In the genomic region with DNA sequence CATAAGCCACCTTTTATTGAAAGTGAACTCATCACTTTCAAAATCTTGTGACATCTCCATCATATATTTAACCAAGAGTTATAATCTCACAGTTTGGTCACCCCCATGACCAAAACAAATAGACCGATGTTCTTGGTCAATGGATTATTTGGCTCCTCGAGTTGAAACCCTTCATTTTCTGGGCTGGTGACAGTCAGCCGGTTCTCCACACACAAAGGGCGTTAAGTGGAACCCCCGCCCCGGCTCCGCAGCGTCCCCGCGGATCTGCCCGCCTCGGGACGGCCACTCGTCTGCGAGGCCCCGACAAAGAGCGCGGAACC, we compare ENCODE assay signal across 8 cellular contexts. TPM values are rescaled to one million over a fixed set of nuclear protein-coding genes. Genes with fewer than 3 reads are reported as not detected.
DNase-seq lines count a peak whose midpoint lies in the region; ATAC-seq and TF ChIP-seq lines count a peak whose summit lies in the region.

No MANE protein-coding gene starts in this region.

- H3K9ac ChIP-seq in KMS-11 = peak overlapping the region; percentile 87

- no peaks in the 10 kb centered on the region for H3K36me3 Mint-ChIP-seq in natural killer cell treated with Interleukin-12 subunit alpha and Interleukin-12 subunit beta and Interleukin-15 and Interleukin-18, amount 100 ng/mL, for 72 hours

- no peak for TF ChIP-seq CTCF in BE2C (IDR thresholded peaks at IDR 0.05; ENCODE audit: low read depth, low read length)
- no peak for TF ChIP-seq CTCF in KMS-11 (conservative IDR thresholded peaks at IDR 0.05; ENCODE audit: low read depth, low read length)
- TF ChIP-seq CTCF in coronary artery (IDR thresholded peaks at IDR 0.05) = no peak

- H3K4me1 Mint-ChIP-seq in natural killer cell treated with Interleukin-12 subunit alpha and Interleukin-12 subunit beta and Interleukin-15 and Interleukin-18, amount 100 ng/mL, for 72 hours (ENCODE audit: low read depth in 2 of 2) = peaks cover 36 to 44% of the 10 kb centered on the region in 2 donors

- peak overlapping the region; percentile 83 for H3K4me2 ChIP-seq in KMS-11

- no peaks in the 10 kb centered on the region for H3K9me3 Mint-ChIP-seq in natural killer cell treated with Interleukin-12 subunit alpha and Interleukin-12 subunit beta and Interleukin-15 and Interleukin-18, amount 100 ng/mL, for 72 hours

- DNase-seq in BE2C (no peak), coronary artery (ENCODE audit: low spot score) (no peak), NCI-H2107 treated with DMSO at 0.1 percent for 48 hours (lab: John Stamatoyannopoulos, UW; ENCODE audit: unreplicated experiment) (no peak), NCI-H446 treated with DMSO at 0.1 percent for 48 hours (lab: John Stamatoyannopoulos, UW) (no peak)
- DNase-seq in natural killer cell treated with Interleukin-12 subunit alpha and Interleukin-12 subunit beta and Interleukin-15 and Interleukin-18, amount 100 ng/mL, for 72 hours (ENCODE audit: low spot score) = no peak

- peak overlapping the region; percentile 88 for H3K4me3 Mint-ChIP-seq in natural killer cell treated with Interleukin-12 subunit alpha and Interleukin-12 subunit beta and Interleukin-15 and Interleukin-18, amount 100 ng/mL, for 72 hours

- peak overlapping the region; percentile 72 for H3K4me3 ChIP-seq in BE2C (ENCODE audit: low read depth, low read length)
- no peak overlapping the region for H3K4me3 ChIP-seq in KMS-11 (IDR thresholded peaks at IDR 0.05; ENCODE audit: insufficient read depth, low read depth, low read length)
- peak overlapping the region; percentile 82 for H3K4me3 ChIP-seq in coronary artery

- H3K9me3 ChIP-seq in BE2C = no peaks in the 10 kb centered on the region

- peaks cover 53% of the 10 kb centered on the region for H3K79me2 ChIP-seq in KMS-11 (ENCODE audit: insufficient read depth, low read depth)

- peaks cover 0 to 3% of the 10 kb centered on the region in 2 donors for H3K27me3 Mint-ChIP-seq in natural killer cell treated with Interleukin-12 subunit alpha and Interleukin-12 subunit beta and Interleukin-15 and Interleukin-18, amount 100 ng/mL, for 72 hours

- H3K27ac ChIP-seq in KMS-11 (peak overlapping the region; percentile 72), coronary artery (peak overlapping the region; percentile 80 to 92)

- no peak for ATAC-seq in natural killer cell treated with Interleukin-12 subunit alpha and Interleukin-12 subunit beta and Interleukin-15 and Interleukin-18, amount 100 ng/mL, for 72 hours
- no peak for ATAC-seq in HG03460 (IDR thresholded peaks at IDR 0.05; ENCODE audit: unreplicated experiment)
- ATAC-seq in GM18517 (IDR thresholded peaks at IDR 0.05; ENCODE audit: unreplicated experiment) = no peak

- H3K36me3 ChIP-seq in BE2C (peaks cover 31% of the 10 kb centered on the region), KMS-11 (ENCODE audit: insufficient read depth) (no peaks in the 10 kb centered on the region)

- H3K27me3 ChIP-seq in BE2C (no peaks in the 10 kb centered on the region), KMS-11 (ENCODE audit: insufficient read depth, low read depth) (no peaks in the 10 kb centered on the region)

- no peak overlapping the region for H2AFZ ChIP-seq in KMS-11 (ENCODE audit: low read depth)

- peaks cover 10% of the 10 kb centered on the region; the same call in 1 of the 2 replicates for H4K20me1 ChIP-seq in KMS-11 (ENCODE audit: insufficient read depth)

- peaks cover 8% of the 10 kb centered on the region; the same call in 1 of the 2 replicates for H3K4me1 ChIP-seq in BE2C
- H3K4me1 ChIP-seq in KMS-11 (ENCODE audit: low read depth, poor library complexity, severe bottlenecking) = peaks cover 52% of the 10 kb centered on the region

- H3K27ac Mint-ChIP-seq in natural killer cell treated with Interleukin-12 subunit alpha and Interleukin-12 subunit beta and Interleukin-15 and Interleukin-18, amount 100 ng/mL, for 72 hours = peak overlapping the region; percentile 62 to 86

RNA-seq across cellular contexts. Expression of a gene that starts 0.8 kb away (rescaled TPM):
- polyA plus RNA-seq in BE2C (2012; ENCODE audit: insufficient read depth, insufficient read length, low read depth) = 387 TPM
- total RNA-seq in natural killer cell treated with Interleukin-12 subunit alpha and Interleukin-12 subunit beta and Interleukin-15 and Interleukin-18, amount 100 ng/mL, for 72 hours = 10 to 100 TPM; 49.3 to 54.9 TPM
